ENCODE assay signal across 21 cellular contexts in the genomic region with DNA sequence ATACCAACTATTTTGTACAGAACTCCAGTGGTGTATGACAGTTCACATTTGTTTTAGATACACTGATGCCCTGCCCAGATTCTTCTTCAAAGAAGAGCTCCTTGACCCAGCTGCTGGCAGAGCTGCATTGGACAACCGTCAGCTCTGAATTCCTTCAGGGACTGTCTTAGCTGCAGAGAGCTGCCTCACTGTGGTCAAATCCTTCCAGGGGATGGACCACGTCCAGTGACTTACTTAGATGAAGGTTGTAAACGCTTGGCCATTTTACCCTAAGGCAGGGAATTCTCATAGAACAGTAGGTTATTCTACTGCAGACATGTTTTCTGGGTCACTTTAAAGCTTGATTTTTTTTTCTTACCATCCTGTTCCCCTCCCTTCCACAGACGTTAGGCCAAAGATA.
"Had no signal": no experiment of that assay in that cellular context is flagged by ENCODE, and none has a peak within 500 bp of the region (broad histone marks: within the 10 kb centered on the region; RNA-seq: fewer than 3 reads in every experiment).

No MANE protein-coding gene starts in this region.

- H3K4me3 ChIP-seq: coronary artery, dorsolateral prefrontal cortex, esophagus squamous epithelium, gastroesophageal sphincter, heart left ventricle, hepatocyte, left lung, lower lobe of right lung, mucosa of descending colon had no signal

- H3K27ac ChIP-seq: coronary artery, dorsolateral prefrontal cortex, epithelial cell of prostate, esophagus squamous epithelium, gastroesophageal sphincter, heart left ventricle, hepatocyte, left lung, lower lobe of right lung had no signal

- H2AFZ ChIP-seq: hepatocyte had no signal

- H3K4me2 ChIP-seq: hepatocyte had no signal

- H3K9me3 ChIP-seq: esophagus squamous epithelium, gastroesophageal sphincter, heart left ventricle, left lung, lower lobe of right lung had no signal

- H3K4me1 ChIP-seq: esophagus squamous epithelium, gastroesophageal sphincter, heart left ventricle, left lung, lower lobe of right lung had no signal

- DNase-seq: dermis blood vessel endothelial cell; dorsolateral prefrontal cortex; effector CD4-positive, alpha-beta T cell; effector memory CD4-positive, alpha-beta T cell; erythroblast; esophagus squamous epithelium; foreskin fibroblast; heart left ventricle; hypothalamus; immature natural killer cell; left cardiac atrium; left lung; left ventricle myocardium superior; lower lobe of right lung; mesenchymal stem cell; mucosa of descending colon; naive B cell had no signal

- H3K36me3 ChIP-seq: esophagus squamous epithelium, gastroesophageal sphincter, heart left ventricle, left lung, lower lobe of right lung had no signal

- H3K27me3 ChIP-seq: dorsolateral prefrontal cortex, esophagus squamous epithelium, gastroesophageal sphincter, heart left ventricle, hepatocyte, left lung had no signal
